In the genomic region with DNA sequence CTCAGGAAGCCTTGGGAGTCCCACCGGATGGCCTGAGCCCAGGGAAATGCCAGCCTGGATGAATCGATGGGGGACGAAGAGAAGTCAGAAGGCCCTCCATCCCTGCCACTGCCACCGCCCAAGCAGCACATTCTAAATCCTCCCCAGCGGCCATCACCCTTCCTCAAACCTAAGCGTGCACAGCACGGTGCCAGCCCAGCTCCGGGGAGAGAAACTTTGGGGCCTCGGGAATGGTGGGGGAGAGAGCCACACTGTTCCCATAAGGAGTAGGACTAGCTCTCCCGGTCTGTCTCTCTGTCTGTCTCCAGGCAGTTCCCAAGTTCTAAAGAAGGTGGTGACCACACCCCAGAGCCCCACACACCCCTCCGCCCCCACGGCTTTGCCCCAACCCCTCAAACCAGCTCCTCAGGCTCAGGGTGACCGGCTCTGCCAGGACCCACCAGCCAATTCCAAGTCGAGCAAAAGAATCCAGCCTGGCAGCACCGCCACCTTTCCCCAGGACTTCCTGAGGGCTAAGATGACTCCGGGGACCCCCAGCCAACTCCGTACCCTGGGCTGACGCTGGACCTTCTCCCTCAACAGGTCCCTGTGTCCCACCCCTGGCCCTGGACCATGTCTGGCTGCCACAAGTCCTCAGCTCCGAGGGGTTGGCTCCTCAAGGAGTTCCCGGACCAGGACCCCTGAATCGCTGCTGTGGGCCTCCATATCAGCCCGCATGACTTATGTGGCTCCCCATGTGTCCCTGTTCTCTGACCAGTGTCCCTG, we compare ENCODE assay signal across 8 cellular contexts. TPM values are rescaled to one million over a fixed set of nuclear protein-coding genes. Genes with fewer than 3 reads are reported as not detected.
A peak's percentile ranks its signal among the peaks of the same experiment; 100 is the strongest.
DNase-seq lines count a peak whose midpoint lies in the region; ATAC-seq and TF ChIP-seq lines count a peak whose summit lies in the region.

No MANE protein-coding gene starts in this region.

- H3K36me3 Mint-ChIP-seq in activated T-helper 1 cell treated with anti-CD3 and anti-CD28 coated beads, Interleukin-12 subunit alpha, Interleukin-12 subunit beta, Interleukin-2, Interleukin-4 antibody, amounts not matched to agents 30 ng/mL and 10 ng/mL and 1 ng/mL, durations not matched to agents 14 hours and 24 hours and 36 hours (ENCODE audit: low read depth), result no peaks in the 10 kb centered on the region
- H3K36me3 Mint-ChIP-seq in stimulated activated effector memory CD8-positive, alpha-beta T cell treated with anti-CD3 and anti-CD28 coated beads, Interleukin-12 subunit alpha, Interleukin-12 subunit beta, amount 100 ng/mL, for 72 hours, result peaks cover 42% of the 10 kb centered on the region

- H3K4me3 ChIP-seq in HCT116 (replicated peaks in 1 of 2; ENCODE audit: low read depth in 1 of 2, low read length in 2 of 2) (peak overlapping the region; percentile 91 to 98), right atrium auricular region (peak overlapping the region; percentile 93 to 97)

- H3K27me3 ChIP-seq in HCT116 (ENCODE audit: insufficient read depth, low read length) (no peaks in the 10 kb centered on the region), right atrium auricular region (no peaks in the 10 kb centered on the region)

- H3K79me2 ChIP-seq in HCT116 (ENCODE audit: insufficient read depth, low read length), result peaks cover 77% of the 10 kb centered on the region

- H3K27ac ChIP-seq in HCT116 (ENCODE audit: low read depth, low read length) (peak overlapping the region; percentile 95), right atrium auricular region (peak overlapping the region; percentile 97 to 100)

- H3K9me2 ChIP-seq in HCT116 (ENCODE audit: insufficient read depth), result no peaks in the 10 kb centered on the region

- H3K4me3 Mint-ChIP-seq in activated T-helper 1 cell treated with anti-CD3 and anti-CD28 coated beads, Interleukin-12 subunit alpha, Interleukin-12 subunit beta, Interleukin-2, Interleukin-4 antibody, amounts not matched to agents 30 ng/mL and 10 ng/mL and 1 ng/mL, durations not matched to agents 14 hours and 24 hours and 36 hours, result peak overlapping the region; percentile 97
- H3K4me3 Mint-ChIP-seq in stimulated activated effector memory CD8-positive, alpha-beta T cell treated with anti-CD3 and anti-CD28 coated beads, Interleukin-12 subunit alpha, Interleukin-12 subunit beta, amount 100 ng/mL, for 72 hours, result peak overlapping the region; percentile 80

- intact Hi-C loops in HCT116 (cut with micrococcal nuclease), result loop anchor here (2.0 kb wide), 1 partner anchor 163 kb away; no protein-coding TSS in a partner anchor
- intact Hi-C loops in activated T-helper 1 cell treated with anti-CD3 and anti-CD28 coated beads, Interleukin-12 subunit alpha, Interleukin-12 subunit beta, Interleukin-2, Interleukin-4 antibody, amounts not matched to agents 30 ng/mL and 10 ng/mL and 1 ng/mL, durations not matched to agents 14 hours and 24 hours and 36 hours (cut with micrococcal nuclease), result loop anchor here (1.0 to 5.0 kb wide), 3 partner anchors 7 to 164 kb away; no protein-coding TSS in a partner anchor

- H3K9ac ChIP-seq in HCT116 (ENCODE audit: low read length), result peak overlapping the region; percentile 100

- H3K4me1 ChIP-seq in HCT116 (ENCODE audit: control insufficient read depth in 1 of 2, insufficient read depth in 2 of 2, low read length in 2 of 2) (peaks cover 69 to 84% of the 10 kb centered on the region in 2 experiments), right atrium auricular region (peaks cover 2 to 82% of the 10 kb centered on the region in 2 donors)

- no peak for TF ChIP-seq POLR2A in HCT116 (IDR thresholded peaks at IDR 0.05; ENCODE audit: borderline replicate concordance, extremely low read depth, insufficient read depth, insufficient read length)

- peak overlapping the region; percentile 95 for H3K27ac Mint-ChIP-seq in activated T-helper 1 cell treated with anti-CD3 and anti-CD28 coated beads, Interleukin-12 subunit alpha, Interleukin-12 subunit beta, Interleukin-2, Interleukin-4 antibody, amounts not matched to agents 30 ng/mL and 10 ng/mL and 1 ng/mL, durations not matched to agents 14 hours and 24 hours and 36 hours
- H3K27ac Mint-ChIP-seq in stimulated activated effector memory CD8-positive, alpha-beta T cell treated with anti-CD3 and anti-CD28 coated beads, Interleukin-12 subunit alpha, Interleukin-12 subunit beta, amount 100 ng/mL, for 72 hours, result peak overlapping the region; percentile 93

- H3K9me3 ChIP-seq in HCT116 (ENCODE audit: control insufficient read depth in 1 of 2, insufficient read depth in 1 of 2, low read depth in 1 of 2, low read length in 2 of 2) (no peaks in the 10 kb centered on the region), right atrium auricular region (no peaks in the 10 kb centered on the region)

- no peak for DNase-seq in HCT116 (ENCODE audit: low read depth, low spot score)
- no peak for DNase-seq in activated T-helper 1 cell treated with anti-CD3 and anti-CD28 coated beads, Interleukin-12 subunit alpha, Interleukin-12 subunit beta, Interleukin-2, Interleukin-4 antibody, amounts not matched to agents 30 ng/mL and 10 ng/mL and 1 ng/mL, durations not matched to agents 14 hours and 24 hours and 36 hours (ENCODE audit: low spot score)
- no peak for DNase-seq in right atrium auricular region (ENCODE audit: low spot score)
- peak in 1 of 2 donors; percentile 63 for DNase-seq in stimulated activated effector memory CD8-positive, alpha-beta T cell treated with anti-CD3 and anti-CD28 coated beads, Interleukin-12 subunit alpha, Interleukin-12 subunit beta, amount 100 ng/mL, for 72 hours (ENCODE audit: low spot score in 2 of 2)
- DNase-seq in HuH-7 (ENCODE audit: low spot score), result no peak
- no peak for DNase-seq in SIG-M5 treated with dmso at 0.1 percent for 504 hours (lab: John Stamatoyannopoulos, UW; ENCODE audit: unreplicated experiment)
- DNase-seq in NCI-H2081 treated with DMSO at 0.1 percent for 48 hours (lab: John Stamatoyannopoulos, UW), result no peak
- DNase-seq in occipital lobe (lab: John Stamatoyannopoulos, UW), result no peak

- TF ChIP-seq RAD21 in HCT116 (IDR thresholded peaks at IDR 0.05; ENCODE audit: low read depth), result no peak

- BruUV-seq in HCT116 (replicated peaks; lab: Mats Ljungman, UMichigan), result no TSS peak

- H3K9me3 Mint-ChIP-seq in activated T-helper 1 cell treated with anti-CD3 and anti-CD28 coated beads, Interleukin-12 subunit alpha, Interleukin-12 subunit beta, Interleukin-2, Interleukin-4 antibody, amounts not matched to agents 30 ng/mL and 10 ng/mL and 1 ng/mL, durations not matched to agents 14 hours and 24 hours and 36 hours, result no peaks in the 10 kb centered on the region
- no peaks in the 10 kb centered on the region for H3K9me3 Mint-ChIP-seq in stimulated activated effector memory CD8-positive, alpha-beta T cell treated with anti-CD3 and anti-CD28 coated beads, Interleukin-12 subunit alpha, Interleukin-12 subunit beta, amount 100 ng/mL, for 72 hours

- peak overlapping the region; percentile 100 for H3K4me2 ChIP-seq in HCT116 (ENCODE audit: low read length)

- no peaks in the 10 kb centered on the region for H3K36me3 ChIP-seq in HCT116 (ENCODE audit: control insufficient read depth in 1 of 2, insufficient read depth in 2 of 2, low read length in 2 of 2)
- no peaks in the 10 kb centered on the region for H3K36me3 ChIP-seq in right atrium auricular region

- POLR2A ChIA-PET in HCT116 (lab: Charles Lee), result interaction anchor here (0.7 to 3.1 kb wide), 14 partner anchors 8 to 149 kb away, joined by 3 to 22 read pairs (median 5); partner anchors contain the start of genes EEF1G and TUT1

- peaks cover 70% of the 10 kb centered on the region for H3K4me1 Mint-ChIP-seq in activated T-helper 1 cell treated with anti-CD3 and anti-CD28 coated beads, Interleukin-12 subunit alpha, Interleukin-12 subunit beta, Interleukin-2, Interleukin-4 antibody, amounts not matched to agents 30 ng/mL and 10 ng/mL and 1 ng/mL, durations not matched to agents 14 hours and 24 hours and 36 hours (ENCODE audit: low read depth)
- peaks cover 79% of the 10 kb centered on the region for H3K4me1 Mint-ChIP-seq in stimulated activated effector memory CD8-positive, alpha-beta T cell treated with anti-CD3 and anti-CD28 coated beads, Interleukin-12 subunit alpha, Interleukin-12 subunit beta, amount 100 ng/mL, for 72 hours

- RAD21 ChIA-PET in HCT116 (lab: Charles Lee; ENCODE audit: low non-redundant PET in 1 of 2, low total read pairs in 2 of 2, uncharacterized antibody in 2 of 2, unreplicated experiment in 2 of 2), result interaction anchor here (1.2 to 2.7 kb wide), 10 partner anchors 9 to 149 kb away, joined by 3 to 27 read pairs (median 8); no protein-coding TSS in a partner anchor

- CTCF ChIA-PET in HCT116 (lab: Charles Lee), result interaction anchor here (1.4 to 3.6 kb wide), 13 partner anchors 9 to 148 kb away, joined by 4 to 62 read pairs (median 12); no protein-coding TSS in a partner anchor

- no peak overlapping the region for H2AFZ ChIP-seq in HCT116 (ENCODE audit: low read depth, low read length, poor library complexity, severe bottlenecking)

- TF ChIP-seq CTCF in HCT116 (IDR thresholded peaks at IDR 0.05 in 2 of 3, conservative IDR thresholded peaks at IDR 0.05 in 1 of 3; ENCODE audit: borderline replicate concordance in 1 of 3, insufficient read depth in 1 of 3, low read depth in 2 of 3, low read length in 2 of 3) (no peak), right atrium auricular region (IDR thresholded peaks at IDR 0.05) (no peak)

- peaks cover 17% of the 10 kb centered on the region; the same call in 1 of the 2 replicates for H4K20me1 ChIP-seq in HCT116 (ENCODE audit: insufficient read depth)

- peaks cover 6% of the 10 kb centered on the region for H3K27me3 Mint-ChIP-seq in activated T-helper 1 cell treated with anti-CD3 and anti-CD28 coated beads, Interleukin-12 subunit alpha, Interleukin-12 subunit beta, Interleukin-2, Interleukin-4 antibody, amounts not matched to agents 30 ng/mL and 10 ng/mL and 1 ng/mL, durations not matched to agents 14 hours and 24 hours and 36 hours (ENCODE audit: insufficient read depth)

- ATAC-seq in HCT116, result no peak
- ATAC-seq in stimulated activated effector memory CD8-positive, alpha-beta T cell treated with anti-CD3 and anti-CD28 coated beads, Interleukin-12 subunit alpha, Interleukin-12 subunit beta, amount 100 ng/mL, for 72 hours, result no peak

RNA-seq across cellular contexts. Expression of gene AHNAK, which starts 2.7 kb away (rescaled TPM):
- 239 TPM for total RNA-seq in HCT116 (2021; ENCODE audit: unreplicated experiment)
- polyA plus RNA-seq in HCT116 (2012), result 99.3 and 137 TPM in 2 replicates
- total RNA-seq in activated T-helper 1 cell treated with anti-CD3 and anti-CD28 coated beads, Interleukin-12 subunit alpha, Interleukin-12 subunit beta, Interleukin-2, Interleukin-4 antibody, amounts not matched to agents 30 ng/mL and 10 ng/mL and 1 ng/mL, durations not matched to agents 14 hours and 24 hours and 36 hours, result 96.5 and 97.2 TPM in 2 replicates
- total RNA-seq in right atrium auricular region, result 100 to 1,000 TPM; 270 to 441 TPM
- total RNA-seq in occipital lobe, result 18.6 TPM

RNA-seq across cellular contexts. Expression of gene EEF1G, which starts 29.8 kb away (rescaled TPM):
- total RNA-seq in HCT116 (2021; ENCODE audit: unreplicated experiment), result 1,901 TPM
- polyA plus RNA-seq in HCT116 (2012), result 2,991 and 3,021 TPM in 2 replicates
- total RNA-seq in activated T-helper 1 cell treated with anti-CD3 and anti-CD28 coated beads, Interleukin-12 subunit alpha, Interleukin-12 subunit beta, Interleukin-2, Interleukin-4 antibody, amounts not matched to agents 30 ng/mL and 10 ng/mL and 1 ng/mL, durations not matched to agents 14 hours and 24 hours and 36 hours, result 1,154 and 1,169 TPM in 2 replicates
- 1,000 to 10,000 TPM in 1 of 2 donors, 100 to 1,000 TPM in 1; 707 to 1,175 TPM for total RNA-seq in right atrium auricular region
- total RNA-seq in occipital lobe, result 1,633 TPM

RNA-seq across cellular contexts. Expression of gene TUT1, which starts 47.5 kb away (rescaled TPM):
- total RNA-seq in HCT116 (2021; ENCODE audit: unreplicated experiment) (49.0 TPM), right atrium auricular region (1 to 10 TPM; 5.4 to 5.7 TPM), occipital lobe (4.5 TPM)
- 23.7 and 25.5 TPM in 2 replicates for polyA plus RNA-seq in HCT116 (2012)
- total RNA-seq in activated T-helper 1 cell treated with anti-CD3 and anti-CD28 coated beads, Interleukin-12 subunit alpha, Interleukin-12 subunit beta, Interleukin-2, Interleukin-4 antibody, amounts not matched to agents 30 ng/mL and 10 ng/mL and 1 ng/mL, durations not matched to agents 14 hours and 24 hours and 36 hours, result 38.7 and 40.7 TPM in 2 replicates

RNA-seq across cellular contexts. Expression of gene MTA2, which starts 57.8 kb away (rescaled TPM):
- total RNA-seq in HCT116 (2021; ENCODE audit: unreplicated experiment), result 98.9 TPM
- polyA plus RNA-seq in HCT116 (2012), result 61.2 and 68.3 TPM in 2 replicates
- total RNA-seq in activated T-helper 1 cell treated with anti-CD3 and anti-CD28 coated beads, Interleukin-12 subunit alpha, Interleukin-12 subunit beta, Interleukin-2, Interleukin-4 antibody, amounts not matched to agents 30 ng/mL and 10 ng/mL and 1 ng/mL, durations not matched to agents 14 hours and 24 hours and 36 hours, result 224 and 230 TPM in 2 replicates
- 10 to 100 TPM; 30.0 to 40.5 TPM for total RNA-seq in right atrium auricular region
- total RNA-seq in occipital lobe, result 129 TPM
